ENCODE assay signal across 1 cellular context in the genomic region with DNA sequence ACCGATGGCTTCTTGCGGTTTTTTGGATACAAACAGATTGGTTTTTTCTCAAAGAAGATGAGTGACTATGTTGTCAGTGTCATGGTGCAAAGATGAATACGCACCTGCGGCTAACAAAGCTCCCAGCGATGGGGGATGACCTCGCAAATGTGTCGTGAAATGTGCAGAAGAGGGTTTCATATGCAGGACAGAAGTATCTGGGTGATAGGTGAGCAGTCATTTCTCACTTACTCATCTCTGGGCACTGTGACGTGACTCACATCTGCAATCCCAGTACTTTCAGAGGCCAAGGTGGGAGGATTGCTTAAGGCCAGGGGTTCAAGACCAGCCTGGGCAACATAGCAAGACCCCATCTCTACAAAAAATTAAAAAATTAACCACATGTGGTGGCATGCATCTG.
TF ChIP-seq lines count a peak whose summit lies in the region.

No MANE protein-coding gene starts in this region.

TF ChIP-seq in SK-N-SH, 30 proteins besides CTCF, POLR2A, EP300 and RAD21 (continued from another document):
- TF ChIP-seq REST (IDR thresholded peaks at IDR 0.05; ENCODE audit: low read depth, low read length) = no peak
- TF ChIP-seq, protein P1, sequence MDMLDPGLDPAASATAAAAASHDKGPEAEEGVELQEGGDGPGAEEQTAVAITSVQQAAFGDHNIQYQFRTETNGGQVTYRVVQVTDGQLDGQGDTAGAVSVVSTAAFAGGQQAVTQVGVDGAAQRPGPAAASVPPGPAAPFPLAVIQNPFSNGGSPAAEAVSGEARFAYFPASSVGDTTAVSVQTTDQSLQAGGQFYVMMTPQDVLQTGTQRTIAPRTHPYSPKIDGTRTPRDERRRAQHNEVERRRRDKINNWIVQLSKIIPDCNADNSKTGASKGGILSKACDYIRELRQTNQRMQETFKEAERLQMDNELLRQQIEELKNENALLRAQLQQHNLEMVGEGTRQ (IDR thresholded peaks at IDR 0.05; ENCODE audit: borderline replicate concordance, low read depth, low read length) = no peak
